ENCODE assay signal across 8 cellular contexts in the genomic region with DNA sequence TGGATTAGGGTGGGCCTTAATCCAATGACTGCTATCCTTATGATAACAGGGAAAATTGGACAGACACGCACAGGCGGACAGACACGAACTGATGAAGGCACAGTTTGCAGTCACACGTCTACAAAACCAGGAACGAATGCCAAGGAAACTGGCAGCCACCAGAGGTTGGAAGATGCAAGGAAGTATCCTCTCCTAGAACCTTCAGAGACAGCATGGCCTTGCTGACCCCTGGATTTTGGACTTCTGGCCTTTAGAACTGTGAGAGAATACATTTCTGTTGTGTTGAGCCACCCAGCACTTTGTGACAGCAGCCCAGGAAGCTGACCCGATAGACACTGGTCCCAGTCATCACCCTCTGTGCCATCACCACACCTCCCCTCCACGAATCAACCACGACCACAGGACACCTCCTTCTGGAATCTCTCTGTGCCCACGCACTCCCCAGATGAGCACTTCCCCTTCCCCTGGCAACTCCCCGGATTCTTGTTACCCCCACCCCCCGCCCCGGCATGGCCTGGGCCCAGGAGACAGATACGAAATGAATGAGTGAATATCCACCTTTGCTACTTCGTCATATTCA. TPM values are rescaled to one million over a fixed set of nuclear protein-coding genes. Genes with fewer than 3 reads are reported as not detected.
DNase-seq lines count a peak whose midpoint lies in the region; ATAC-seq and TF ChIP-seq lines count a peak whose summit lies in the region.

No MANE protein-coding gene starts in this region.

- no peak for TF ChIP-seq CTCF in GM12865 (IDR thresholded peaks at IDR 0.05; ENCODE audit: insufficient read depth, low read depth, low read length, missing control alignments)
- TF ChIP-seq CTCF in PC-3 (conservative IDR thresholded peaks at IDR 0.05; ENCODE audit: low read depth, low read length), result no peak

- no peaks in the 10 kb centered on the region for H3K9me2 ChIP-seq in PC-3 (replicated peaks; ENCODE audit: low read length)

- H3K9ac ChIP-seq in PC-3 (ENCODE audit: low read length) (peak overlapping the region; percentile 53; the same call in 1 of the 2 replicates), duodenal mucosa (ENCODE audit: low read depth in 1 of 2, low read length in 2 of 2) (peak overlapping the region; percentile 51 to 69), rectal smooth muscle tissue (ENCODE audit: low read length) (peak overlapping the region; percentile 45)

- no peaks in the 10 kb centered on the region; the same call in 1 of the 2 replicates for H3K36me3 ChIP-seq in PC-3 (ENCODE audit: low read depth, low read length)
- H3K36me3 ChIP-seq in duodenal mucosa (ENCODE audit: control insufficient read depth in 1 of 2, insufficient read depth in 2 of 2, low read length in 2 of 2), result no peaks in the 10 kb centered on the region
- no peaks in the 10 kb centered on the region for H3K36me3 ChIP-seq in rectal smooth muscle tissue (ENCODE audit: control insufficient read depth, insufficient read depth, low read length)

- no peaks in the 10 kb centered on the region for H3F3A ChIP-seq in PC-3 (ENCODE audit: low read length, unreplicated experiment)

- H3K27ac ChIP-seq in PC-3 (ENCODE audit: low read length), result no peak overlapping the region
- no peak overlapping the region for H3K27ac ChIP-seq in duodenal mucosa (ENCODE audit: low read depth, low read length)
- peak overlapping the region; percentile 11 for H3K27ac ChIP-seq in rectal smooth muscle tissue (ENCODE audit: low read depth, low read length)

- H3K4me1 ChIP-seq in PC-3 (ENCODE audit: insufficient read depth, low read length) (peaks cover 22% of the 10 kb centered on the region), duodenal mucosa (ENCODE audit: control insufficient read depth in 1 of 2, insufficient read depth in 2 of 2, low read length in 2 of 2) (peaks cover 70 to 77% of the 10 kb centered on the region in 2 donors), rectal smooth muscle tissue (ENCODE audit: control insufficient read depth, insufficient read depth, low read length) (peaks cover 25% of the 10 kb centered on the region)

- H3K27me3 ChIP-seq in PC-3 (ENCODE audit: low read length) (no peaks in the 10 kb centered on the region), duodenal mucosa (ENCODE audit: control insufficient read depth in 1 of 2, insufficient read depth in 2 of 2, low read length in 2 of 2) (no peaks in the 10 kb centered on the region), rectal smooth muscle tissue (ENCODE audit: control insufficient read depth, insufficient read depth, low read length) (no peaks in the 10 kb centered on the region)

- BruUV-seq in PC-3 (replicated peaks; lab: Mats Ljungman, UMichigan), result no TSS peak

- no peaks in the 10 kb centered on the region for H3K9me3 ChIP-seq in PC-3 (ENCODE audit: low read length)
- no peaks in the 10 kb centered on the region for H3K9me3 ChIP-seq in duodenal mucosa (ENCODE audit: control insufficient read depth in 1 of 2, low read length in 2 of 2)

- CTCF ChIA-PET in PC-3 (lab: Charles Lee), result interaction anchor here (1.0 to 1.6 kb wide), 5 partner anchors 10 to 123 kb away, joined by 3 to 20 read pairs (median 16); a partner anchor contains a TSS

- peaks cover 9% of the 10 kb centered on the region for H4K20me1 ChIP-seq in PC-3 (ENCODE audit: low read length)

- POLR2A ChIA-PET in PC-3 (lab: Charles Lee; ENCODE audit: unreplicated experiment), result interaction anchor here (0.6 to 1.0 kb wide), 2 partner anchors 9 to 115 kb away, joined by 3 to 5 read pairs; a partner anchor contains a TSS

- DNase-seq in GM12865 (ENCODE audit: low read depth) (no peak), PC-3 (no peak), SIG-M5 treated with dmso at 0.1 percent for 504 hours (lab: John Stamatoyannopoulos, UW; ENCODE audit: unreplicated experiment) (no peak), NCI-H524 treated with DMSO at 0.1 percent for 48 hours (lab: John Stamatoyannopoulos, UW) (no peak), occipital lobe (lab: John Stamatoyannopoulos, UW) (no peak)

- peak overlapping the region; percentile 82 for H3K4me2 ChIP-seq in PC-3 (ENCODE audit: low read length)

- H3K4me3 ChIP-seq in GM12865 (ENCODE audit: low read depth, low read length) (peak overlapping the region; percentile 51), PC-3 (ENCODE audit: low read length) (peak overlapping the region; percentile 26; the same call in 1 of the 2 replicates), duodenal mucosa (ENCODE audit: low read depth in 1 of 2, low read length in 2 of 2) (peak overlapping the region; percentile 55 to 62), rectal smooth muscle tissue (ENCODE audit: low read length) (peak overlapping the region; percentile 58)

- H3K79me2 ChIP-seq in PC-3 (ENCODE audit: low read length), result peaks cover 76% of the 10 kb centered on the region

- intact Hi-C loops in PC-3 (cut with micrococcal nuclease), result loop anchor here (1.0 to 2.0 kb wide), 3 partner anchors 10 to 104 kb away; no protein-coding TSS in a partner anchor

- H2AFZ ChIP-seq in PC-3 (ENCODE audit: low read length), result no peak overlapping the region

- ATAC-seq in PC-3, result no peak
- ATAC-seq in HG02840 (IDR thresholded peaks at IDR 0.05; ENCODE audit: low FRiP score, unreplicated experiment), result no peak

RNA-seq across cellular contexts. Expression of a gene that starts 18.7 kb away (rescaled TPM):
- not detected in 2 replicates for total RNA-seq in PC-3 (2014; rRNA removed)
- 8.1 TPM for total RNA-seq in occipital lobe

RNA-seq across cellular contexts. Expression of a gene that starts 23.9 kb away (rescaled TPM):
- total RNA-seq in PC-3 (2014; rRNA removed) (30.5 and 32.2 TPM in 2 replicates), occipital lobe (95.8 TPM)
